Comparison of ENCODE assay signal across 27 cellular contexts in genomic region chr12:2557589-2557988, GRCh38.
"Had no signal": no experiment of that assay in that cellular context is flagged by ENCODE, and none has a peak within 500 bp of the region (broad histone marks: within the 10 kb centered on the region; RNA-seq: fewer than 3 reads in every experiment).

No MANE protein-coding gene starts in this region.

- H3K36me3 ChIP-seq: esophagus squamous epithelium, lower lobe of right lung, neutrophil, right lobe of liver, suprapubic skin, transverse colon had no signal

- H3K36me3 Mint-ChIP-seq: naive thymus-derived CD8-positive, alpha-beta T cell had no signal

- H3K27me3 ChIP-seq: esophagus squamous epithelium, heart right ventricle, neutrophil, right lobe of liver, suprapubic skin, transverse colon had no signal

- H3K4me3 Mint-ChIP-seq: naive thymus-derived CD8-positive, alpha-beta T cell; stimulated activated naive CD8-positive, alpha-beta T cell treated with anti-CD3 and anti-CD28 coated beads, Interleukin-15, amount 100 ng/mL, for 72 hours had no signal

- H3K4me1 Mint-ChIP-seq: stimulated activated naive CD8-positive, alpha-beta T cell treated with anti-CD3 and anti-CD28 coated beads, Interleukin-15, amount 100 ng/mL, for 72 hours had no signal

- ATAC-seq: heart right ventricle; left colon; left ventricle myocardium superior; lower lobe of right lung; naive thymus-derived CD8-positive, alpha-beta T cell; right lobe of liver; stimulated activated naive CD8-positive, alpha-beta T cell treated with anti-CD3 and anti-CD28 coated beads, Interleukin-15, amount 100 ng/mL, for 72 hours had no signal

- H3K4me1 ChIP-seq: esophagus squamous epithelium, lower lobe of right lung, right lobe of liver, suprapubic skin, transverse colon had no signal

- H3K27ac ChIP-seq: coronary artery, esophagus squamous epithelium, heart right ventricle, lower lobe of right lung, neutrophil, parathyroid adenoma, right lobe of liver, suprapubic skin, transverse colon had no signal

- H3K9me3 ChIP-seq: esophagus squamous epithelium, heart right ventricle, lower lobe of right lung, neutrophil, right lobe of liver, suprapubic skin, transverse colon had no signal

- H3K27me3 Mint-ChIP-seq: stimulated activated naive CD8-positive, alpha-beta T cell treated with anti-CD3 and anti-CD28 coated beads, Interleukin-15, amount 100 ng/mL, for 72 hours had no signal

- H3K9me3 Mint-ChIP-seq: naive thymus-derived CD8-positive, alpha-beta T cell; stimulated activated naive CD8-positive, alpha-beta T cell treated with anti-CD3 and anti-CD28 coated beads, Interleukin-15, amount 100 ng/mL, for 72 hours had no signal

- DNase-seq: dermis blood vessel endothelial cell; effector memory CD4-positive, alpha-beta T cell; erythroblast; esophagus squamous epithelium; foreskin melanocyte; glutamatergic neuron; heart right ventricle; hippocampal formation; kidney glomerular epithelial cell; left colon; left ventricle myocardium superior; lower lobe of right lung; naive thymus-derived CD8-positive, alpha-beta T cell; right lobe of liver; stimulated activated CD4-positive, alpha-beta T cell treated with anti-CD3 and anti-CD28 coated beads, Interleukin-12 subunit alpha, Interleukin-12 subunit beta, amount 100 ng/mL, for 4 hours; stimulated activated CD4-positive, alpha-beta T cell treated with anti-CD3 and anti-CD28 coated beads, Interleukin-1b, Interleukin-23, amount 100 ng/mL, for 48 hours; stimulated activated CD4-positive, alpha-beta T cell treated with anti-CD3 and anti-CD28 coated beads, Interleukin-4, amount 100 ng/mL, for 1 hour; stimulated activated CD8-positive, alpha-beta memory T cell treated with anti-CD3 and anti-CD28 coated beads, Interleukin-4, amount 100 ng/mL, for 48 hours; stimulated activated naive CD4-positive, alpha-beta T cell; stimulated activated naive CD8-positive, alpha-beta T cell treated with anti-CD3 and anti-CD28 coated beads, Interleukin-15, amount 100 ng/mL, for 72 hours; transverse colon had no signal

- H3K27ac Mint-ChIP-seq: naive thymus-derived CD8-positive, alpha-beta T cell; progenitor cell of endocrine pancreas had no signal

- H3K4me3 ChIP-seq: coronary artery, esophagus squamous epithelium, heart right ventricle, lower lobe of right lung, right lobe of liver, smooth muscle cell, suprapubic skin, transverse colon had no signal
